In genomic region chr1:42316292-42316691, GRCh38 we compare ENCODE assay signal across 1 cellular context.
A peak's percentile ranks its signal among the peaks of the same experiment; 100 is the strongest.
TF ChIP-seq lines count a peak whose summit lies in the region.

No MANE protein-coding gene starts in this region.

TF ChIP-seq in HepG2, 621 proteins besides CTCF, POLR2A, EP300 and RAD21 (continued from another document and continues in another):
- TF ChIP-seq ZNF326 (CRISPR knock-in tag; IDR thresholded peaks at IDR 0.05; ENCODE audit: borderline replicate concordance) (no peak), GABPA (IDR thresholded peaks at IDR 0.05; ENCODE audit: low read depth, low read length) (no peak), GABPA (CRISPR knock-in tag; IDR thresholded peaks at IDR 0.05; ENCODE audit: low read depth) (no peak), ZNF784 (CRISPR knock-in tag; IDR thresholded peaks at IDR 0.05; ENCODE audit: borderline replicate concordance) (no peak), PRDM4 (CRISPR knock-in tag; IDR thresholded peaks at IDR 0.05; ENCODE audit: borderline replicate concordance) (no peak), AKAP8 (CRISPR knock-in tag; IDR thresholded peaks at IDR 0.05) (no peak), MYPOP (CRISPR knock-in tag; IDR thresholded peaks at IDR 0.05) (no peak), MAFK (conservative IDR thresholded peaks at IDR 0.05 in 1 of 2, IDR thresholded peaks at IDR 0.05 in 1 of 2; ENCODE audit: low read length in 2 of 2) (no peak), POGZ (CRISPR knock-in tag; IDR thresholded peaks at IDR 0.05) (0 out of 2 replicates have a peak, but pooled peaks have one; percentile 22), ZNF382 (CRISPR knock-in tag; IDR thresholded peaks at IDR 0.05; ENCODE audit: borderline replicate concordance) (no peak), YY1 (IDR thresholded peaks at IDR 0.05; ENCODE audit: insufficient read depth, insufficient replicate concordance, low read depth, low read length) (no peak), ATF3 (CRISPR knock-in tag; IDR thresholded peaks at IDR 0.05) (0 out of 2 replicates have a peak, but pooled peaks have one; percentile 15), ATF7 (IDR thresholded peaks at IDR 0.05) (no peak), ATF7 (CRISPR knock-in tag; IDR thresholded peaks at IDR 0.05) (no peak), GABPB1 (CRISPR knock-in tag; IDR thresholded peaks at IDR 0.05) (no peak), ZNF543 (CRISPR knock-in tag; IDR thresholded peaks at IDR 0.05) (no peak), TRIM24 (CRISPR knock-in tag; IDR thresholded peaks at IDR 0.05) (no peak), ZBTB7A (CRISPR knock-in tag; IDR thresholded peaks at IDR 0.05) (no peak), ZNF724P (CRISPR knock-in tag; IDR thresholded peaks at IDR 0.05; ENCODE audit: borderline replicate concordance) (no peak), FOSL2 (CRISPR knock-in tag; IDR thresholded peaks at IDR 0.05) (peak; percentile 77), ZNF292 (CRISPR knock-in tag; IDR thresholded peaks at IDR 0.05; ENCODE audit: borderline replicate concordance, low read depth) (no peak), TBP (CRISPR knock-in tag; IDR thresholded peaks at IDR 0.05) (no peak), ZNF615 (CRISPR knock-in tag; IDR thresholded peaks at IDR 0.05; ENCODE audit: borderline replicate concordance) (no peak), CEBPG (CRISPR knock-in tag; IDR thresholded peaks at IDR 0.05) (no peak), PAXIP1 (CRISPR knock-in tag; conservative IDR thresholded peaks at IDR 0.05) (no peak), ZNF674 (CRISPR knock-in tag; IDR thresholded peaks at IDR 0.05; ENCODE audit: low read depth) (no peak), ZMYM3 (CRISPR knock-in tag; IDR thresholded peaks at IDR 0.05) (peak; percentile 36; the same call in 1 of the 2 replicates), ATF4 (CRISPR knock-in tag; IDR thresholded peaks at IDR 0.05) (no peak), TRAFD1 (CRISPR knock-in tag; IDR thresholded peaks at IDR 0.05; ENCODE audit: borderline replicate concordance) (no peak), ZNF772 (CRISPR knock-in tag; IDR thresholded peaks at IDR 0.05) (no peak), HMG20B (CRISPR knock-in tag; conservative IDR thresholded peaks at IDR 0.05) (no peak), ZNF770 (CRISPR knock-in tag; IDR thresholded peaks at IDR 0.05) (peak; percentile 93), ZXDC (CRISPR knock-in tag; IDR thresholded peaks at IDR 0.05) (no peak), BRD4 (CRISPR knock-in tag; IDR thresholded peaks at IDR 0.05) (no peak), ADNP (CRISPR knock-in tag; IDR thresholded peaks at IDR 0.05) (no peak), ZNF564 (CRISPR knock-in tag; IDR thresholded peaks at IDR 0.05) (no peak), ZNF3 (CRISPR knock-in tag; IDR thresholded peaks at IDR 0.05) (no peak), GZF1 (CRISPR knock-in tag; IDR thresholded peaks at IDR 0.05) (no peak), ZNF850 (CRISPR knock-in tag; conservative IDR thresholded peaks at IDR 0.05) (no peak), HOMEZ (CRISPR knock-in tag; IDR thresholded peaks at IDR 0.05; ENCODE audit: low read depth) (peak; percentile 52; the same call in 1 of the 2 replicates), SOX6 (IDR thresholded peaks at IDR 0.05) (no peak), SOX6 (CRISPR knock-in tag; IDR thresholded peaks at IDR 0.05) (no peak), LCORL (IDR thresholded peaks at IDR 0.05) (no peak), LCORL (CRISPR knock-in tag; IDR thresholded peaks at IDR 0.05) (no peak), ZFP36L1 (CRISPR knock-in tag; IDR thresholded peaks at IDR 0.05) (no peak), CERS6 (CRISPR knock-in tag; IDR thresholded peaks at IDR 0.05) (no peak), ZFP36 (IDR thresholded peaks at IDR 0.05; ENCODE audit: borderline replicate concordance, low read depth, low read length, partially characterized antibody) (no peak)
